26 cellular contexts compared by ENCODE assay signal in the genomic region with DNA sequence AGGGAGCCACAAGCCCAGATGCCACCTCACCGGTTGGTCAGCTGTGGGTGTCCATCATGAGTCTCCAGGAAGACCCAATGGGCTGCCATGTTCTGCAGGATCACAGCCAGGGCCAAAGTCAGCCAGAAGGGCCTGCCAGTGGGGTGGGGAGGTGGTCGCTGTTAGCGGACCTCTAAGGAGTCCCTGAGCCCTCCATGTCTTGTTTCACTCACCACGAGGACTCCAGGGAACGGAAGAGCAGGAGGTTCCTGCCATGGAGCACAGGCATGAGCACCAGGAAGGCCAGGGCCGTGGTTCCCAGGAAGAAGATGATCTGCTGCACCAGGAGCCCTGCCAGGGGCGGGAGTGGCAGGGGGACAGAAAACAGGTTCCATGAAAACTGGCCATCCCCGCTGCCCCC. TPM values are rescaled to one million over a fixed set of nuclear protein-coding genes. Genes with fewer than 3 reads are reported as not detected.
"Had no signal": no experiment of that assay in that cellular context is flagged by ENCODE, and none has a peak within 500 bp of the region (broad histone marks: within the 10 kb centered on the region; RNA-seq: fewer than 3 reads in every experiment).

No MANE protein-coding gene starts in this region.

- H3K27ac ChIP-seq: tibial nerve, uterus, VCaP had no signal

- H3K27me3 ChIP-seq: tibial nerve, uterus had no signal

- H3K4me3 ChIP-seq: tibial nerve, uterus had no signal

- H3K9me3 ChIP-seq: tibial nerve, uterus had no signal

- DNase-seq: activated CD4-positive, alpha-beta T cell treated with anti-CD3 and anti-CD28 coated beads, Interleukin-2, amount 10 ng/mL, durations not matched to agents 24 days and 14 days; activated CD8-positive, alpha-beta T cell treated with anti-CD3 and anti-CD28 coated beads, Interleukin-2, amount 10 ng/mL, durations not matched to agents 7 days and 5 days; activated gamma-delta T cell treated with Interleukin-2 at 50 U/mL for 16 hours; anterior cingulate cortex; central memory CD4-positive, alpha-beta T cell; effector memory CD4-positive, alpha-beta T cell; foreskin melanocyte; left colon; midbrain; retina; stimulated activated CD4-positive, alpha-beta T cell treated with anti-CD3 and anti-CD28 coated beads, Interleukin-2, amount 100 ng/mL, for 24 hours; stimulated activated naive CD8-positive, alpha-beta T cell treated with anti-CD3 and anti-CD28 coated beads, Interleukin-15, amount 100 ng/mL, for 72 hours had no signal

- H3K36me3 ChIP-seq: tibial nerve, uterus had no signal

- ATAC-seq: activated CD4-positive, CD25-positive, alpha-beta regulatory T cell treated with anti-CD3 and anti-CD28 coated beads, Interleukin-2, amount 50 U/mL, for 24 hours; activated CD8-positive, alpha-beta T cell treated with anti-CD3 and anti-CD28 coated beads, Interleukin-2, amount 10 ng/mL, durations not matched to agents 7 days and 5 days; left colon; natural killer cell treated with Interleukin-12 subunit alpha and Interleukin-12 subunit beta and Interleukin-15 and Interleukin-18, amount 100 ng/mL, for 72 hours; SK-N-SH treated with all-trans-retinoic acid at 6 μM for 48 hours; stimulated activated effector memory CD8-positive, alpha-beta T cell treated with anti-CD3 and anti-CD28 coated beads, Interleukin-12 subunit alpha, Interleukin-12 subunit beta, amount 100 ng/mL, for 72 hours; stimulated activated naive CD8-positive, alpha-beta T cell treated with anti-CD3 and anti-CD28 coated beads, Interleukin-15, amount 100 ng/mL, for 72 hours had no signal

RNA-seq across cellular contexts. Expression of gene ISLR, which starts 8.6 kb away (rescaled TPM):
- total RNA-seq: activated CD4-positive, alpha-beta T cell treated with anti-CD3 and anti-CD28 coated beads, Interleukin-2, amount 10 ng/mL, durations not matched to agents 24 days and 14 days; activated CD8-positive, alpha-beta T cell treated with anti-CD3 and anti-CD28 coated beads, Interleukin-2, amount 10 ng/mL, durations not matched to agents 7 days and 5 days; activated T-helper 1 cell treated with anti-CD3 and anti-CD28 coated beads, Interleukin-12 subunit alpha, Interleukin-12 subunit beta, Interleukin-2, Interleukin-4 antibody, amounts not matched to agents 30 ng/mL and 10 ng/mL and 1 ng/mL, durations not matched to agents 14 hours and 24 hours and 36 hours; dermis microvascular lymphatic vessel endothelial cell; lung microvascular endothelial cell; natural killer cell treated with Interleukin-12 subunit alpha and Interleukin-12 subunit beta and Interleukin-15 and Interleukin-18, amount 100 ng/mL, for 72 hours; progenitor cell of endocrine pancreas; T-helper 2 cell treated with Interferon-gamma antibody and Interleukin-4, amounts not matched to agents 100 ng/mL and 5 ng/mL, for 36 hours had no signal

RNA-seq across cellular contexts. Expression of gene STRA6, which starts 20.5 kb away (rescaled TPM):
- total RNA-seq: activated CD4-positive, alpha-beta T cell treated with anti-CD3 and anti-CD28 coated beads, Interleukin-2, amount 10 ng/mL, durations not matched to agents 24 days and 14 days; activated CD8-positive, alpha-beta T cell treated with anti-CD3 and anti-CD28 coated beads, Interleukin-2, amount 10 ng/mL, durations not matched to agents 7 days and 5 days; left colon; natural killer cell treated with Interleukin-12 subunit alpha and Interleukin-12 subunit beta and Interleukin-15 and Interleukin-18, amount 100 ng/mL, for 72 hours; T-helper 2 cell treated with Interferon-gamma antibody and Interleukin-4, amounts not matched to agents 100 ng/mL and 5 ng/mL, for 36 hours had no signal

RNA-seq across cellular contexts. Expression of gene ISLR2, which starts 51.7 kb away (rescaled TPM):
- total RNA-seq: activated CD4-positive, alpha-beta T cell treated with anti-CD3 and anti-CD28 coated beads, Interleukin-2, amount 10 ng/mL, durations not matched to agents 24 days and 14 days; activated CD8-positive, alpha-beta T cell treated with anti-CD3 and anti-CD28 coated beads, Interleukin-2, amount 10 ng/mL, durations not matched to agents 7 days and 5 days; activated T-helper 1 cell treated with anti-CD3 and anti-CD28 coated beads, Interleukin-12 subunit alpha, Interleukin-12 subunit beta, Interleukin-2, Interleukin-4 antibody, amounts not matched to agents 30 ng/mL and 10 ng/mL and 1 ng/mL, durations not matched to agents 14 hours and 24 hours and 36 hours; natural killer cell treated with Interleukin-12 subunit alpha and Interleukin-12 subunit beta and Interleukin-15 and Interleukin-18, amount 100 ng/mL, for 72 hours; T-helper 2 cell treated with Interferon-gamma antibody and Interleukin-4, amounts not matched to agents 100 ng/mL and 5 ng/mL, for 36 hours had no signal

RNA-seq across cellular contexts. Expression of gene CCDC33, which starts 54.0 kb away (rescaled TPM):
- total RNA-seq: activated CD4-positive, alpha-beta T cell treated with anti-CD3 and anti-CD28 coated beads, Interleukin-2, amount 10 ng/mL, durations not matched to agents 24 days and 14 days; activated CD8-positive, alpha-beta T cell treated with anti-CD3 and anti-CD28 coated beads, Interleukin-2, amount 10 ng/mL, durations not matched to agents 7 days and 5 days; activated T-helper 1 cell treated with anti-CD3 and anti-CD28 coated beads, Interleukin-12 subunit alpha, Interleukin-12 subunit beta, Interleukin-2, Interleukin-4 antibody, amounts not matched to agents 30 ng/mL and 10 ng/mL and 1 ng/mL, durations not matched to agents 14 hours and 24 hours and 36 hours; dermis microvascular lymphatic vessel endothelial cell; lung microvascular endothelial cell; natural killer cell treated with Interleukin-12 subunit alpha and Interleukin-12 subunit beta and Interleukin-15 and Interleukin-18, amount 100 ng/mL, for 72 hours; omental fat pad; T-helper 2 cell treated with Interferon-gamma antibody and Interleukin-4, amounts not matched to agents 100 ng/mL and 5 ng/mL, for 36 hours; tibial nerve had no signal
- polyA plus RNA-seq: esophagus had no signal
